Comparison of ENCODE assay signal across 15 cellular contexts in genomic region chr5:54619732-54620582, GRCh38.
DNase-seq lines count a peak whose midpoint lies in the region; ATAC-seq and TF ChIP-seq lines count a peak whose summit lies in the region.
"Had no signal": no experiment of that assay in that cellular context is flagged by ENCODE, and none has a peak within 500 bp of the region (broad histone marks: within the 10 kb centered on the region; RNA-seq: fewer than 3 reads in every experiment).

No MANE protein-coding gene starts in this region.

- intact Hi-C loops in posterior vena cava (cut with DNase I) = no loop called here

- H3K4me3 ChIP-seq in SJSA1 = no peak overlapping the region
- no peak overlapping the region for H3K4me3 ChIP-seq in epithelial cell of esophagus (ENCODE audit: low read length)
- H3K4me3 ChIP-seq: uterus had no signal

- H3K36me3 ChIP-seq in SJSA1 = no peaks in the 10 kb centered on the region
- H3K36me3 ChIP-seq: uterus had no signal

- no peak for TF ChIP-seq CTCF in epithelial cell of esophagus (IDR thresholded peaks at IDR 0.05; ENCODE audit: insufficient read depth, low read depth, low read length, missing control alignments)

- H3K27me3 Mint-ChIP-seq in stimulated activated naive B cell treated with anti-CD40 and anti-IgM and Interleukin-4, amounts not matched to agents 10 μg/mL and 1 μg/mL and 100 μg/mL, for 72 hours = no peaks in the 10 kb centered on the region
- H3K27me3 Mint-ChIP-seq: activated CD4-positive, alpha-beta T cell treated with anti-CD3 and anti-CD28 coated beads, Interleukin-2, amount 10 ng/mL, durations not matched to agents 24 days and 14 days had no signal

- peak overlapping the region; percentile 63 for H3K27ac Mint-ChIP-seq in stimulated activated naive B cell treated with anti-CD40 and anti-IgM and Interleukin-4, amounts not matched to agents 10 μg/mL and 1 μg/mL and 100 μg/mL, for 72 hours
- H3K27ac Mint-ChIP-seq: activated CD4-positive, alpha-beta T cell treated with anti-CD3 and anti-CD28 coated beads, Interleukin-2, amount 10 ng/mL, durations not matched to agents 24 days and 14 days; HFFc6 had no signal

- H3K4me3 Mint-ChIP-seq in stimulated activated naive B cell treated with anti-CD40 and anti-IgM and Interleukin-4, amounts not matched to agents 10 μg/mL and 1 μg/mL and 100 μg/mL, for 72 hours = no peak overlapping the region
- H3K4me3 Mint-ChIP-seq: activated CD4-positive, alpha-beta T cell treated with anti-CD3 and anti-CD28 coated beads, Interleukin-2, amount 10 ng/mL, durations not matched to agents 24 days and 14 days; HFFc6; neural crest cell had no signal

- H3K36me3 Mint-ChIP-seq in stimulated activated naive B cell treated with anti-CD40 and anti-IgM and Interleukin-4, amounts not matched to agents 10 μg/mL and 1 μg/mL and 100 μg/mL, for 72 hours = peaks cover 6 to 8% of the 10 kb centered on the region in 2 donors

- H3K9me3 Mint-ChIP-seq in stimulated activated naive B cell treated with anti-CD40 and anti-IgM and Interleukin-4, amounts not matched to agents 10 μg/mL and 1 μg/mL and 100 μg/mL, for 72 hours = peaks cover 3 to 7% of the 10 kb centered on the region in 2 donors
- H3K9me3 Mint-ChIP-seq: HFFc6, neural crest cell had no signal

- H3K27ac ChIP-seq in SJSA1 = peak overlapping the region; percentile 40
- H3K27ac ChIP-seq: uterus had no signal

- H3K4me1 ChIP-seq in SJSA1 (replicated peaks) = peaks cover 55% of the 10 kb centered on the region

- H3K4me1 Mint-ChIP-seq in stimulated activated naive B cell treated with anti-CD40 and anti-IgM and Interleukin-4, amounts not matched to agents 10 μg/mL and 1 μg/mL and 100 μg/mL, for 72 hours = peaks cover 29 to 57% of the 10 kb centered on the region in 2 donors
- H3K4me1 Mint-ChIP-seq: neural crest cell had no signal

- ATAC-seq in stimulated activated naive B cell treated with anti-CD40 and anti-IgM and Interleukin-4, amounts not matched to agents 10 μg/mL and 1 μg/mL and 100 μg/mL, for 72 hours (replicated peaks) = peak; percentile 22 to 29
- ATAC-seq in HG03457 (IDR thresholded peaks at IDR 0.05; ENCODE audit: unreplicated experiment) = no peak

- DNase-seq in SIG-M5 treated with dmso at 0.1 percent for 504 hours (lab: John Stamatoyannopoulos, UW; ENCODE audit: unreplicated experiment) (peak; percentile 74), SIG-M5 (lab: John Stamatoyannopoulos, UW) (no peak), SJSA1 (ENCODE audit: low read depth in 1 of 2, low spot score in 2 of 2) (peak in 1 of 2 experiments; percentile 75), epithelial cell of esophagus (ENCODE audit: low read depth) (peak; percentile 59), posterior vena cava (ENCODE audit: low spot score) (no peak), COLO829 (ENCODE audit: low spot score) (no peak)
- no peak for DNase-seq in stimulated activated naive B cell treated with anti-CD40 and anti-IgM and Interleukin-4, amounts not matched to agents 10 μg/mL and 1 μg/mL and 100 μg/mL, for 72 hours
- DNase-seq: activated CD4-positive, alpha-beta T cell treated with anti-CD3 and anti-CD28 coated beads, Interleukin-2, amount 10 ng/mL, durations not matched to agents 24 days and 14 days; activated gamma-delta T cell; HFFc6; NCI-H524 treated with DMSO at 0.1 percent for 48 hours; SHP77 treated with DMSO at 0.1 percent for 48 hours; uterus had no signal

- H3K9me3 ChIP-seq in SJSA1 (replicated peaks) = no peaks in the 10 kb centered on the region
- H3K9me3 ChIP-seq: uterus had no signal

- no peaks in the 10 kb centered on the region for H3K27me3 ChIP-seq in SJSA1 (replicated peaks)
- H3K27me3 ChIP-seq: uterus had no signal

Comparison
In these comparisons a context has a peak if more than half of its experiments do, and no peak if none do; other contexts are left out.
1. DNase-seq: peak in SIG-M5 treated with dmso at 0.1 percent for 504 hours (single experiment) and epithelial cell of esophagus (single experiment); none in SIG-M5 (single experiment), stimulated activated naive B cell treated with anti-CD40 and anti-IgM and Interleukin-4, amounts not matched to agents 10 μg/mL and 1 μg/mL and 100 μg/mL, for 72 hours (single experiment), posterior vena cava (single experiment) and COLO829 (single experiment).